In the genomic region with DNA sequence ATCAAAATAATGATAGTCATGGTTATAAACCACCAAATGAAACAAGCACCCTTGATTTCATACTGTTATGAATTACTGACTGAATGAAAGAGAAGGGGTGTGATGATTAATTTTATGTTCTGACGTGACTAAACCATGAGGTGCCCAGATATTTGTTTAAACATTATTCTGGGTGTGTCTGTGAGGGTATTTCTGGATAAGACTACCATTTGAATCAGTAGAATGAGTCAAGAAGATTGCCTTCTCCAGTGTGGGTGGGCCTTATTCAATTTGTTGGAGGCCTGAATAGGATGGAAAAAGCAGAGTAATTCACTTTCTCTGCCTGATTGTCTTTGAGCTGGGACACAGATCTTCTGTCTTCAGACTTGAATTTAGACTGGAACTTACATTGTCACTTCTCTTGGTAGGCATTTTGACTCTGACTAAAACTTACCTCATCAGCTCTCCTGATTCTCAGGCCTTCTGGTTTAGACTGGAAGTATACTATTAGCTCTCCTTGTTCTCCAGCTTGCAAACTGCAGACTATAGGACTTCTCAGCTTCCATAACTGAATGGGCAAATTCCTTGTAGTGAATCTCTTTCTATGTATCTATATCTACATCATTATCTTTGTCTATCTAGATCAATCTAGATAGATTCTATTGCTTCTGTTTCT, we compare ENCODE assay signal across 16 cellular contexts.
"Had no signal": no experiment of that assay in that cellular context is flagged by ENCODE, and none has a peak within 500 bp of the region (broad histone marks: within the 10 kb centered on the region; RNA-seq: fewer than 3 reads in every experiment).

No MANE protein-coding gene starts in this region.

- H3K4me1 ChIP-seq: heart right ventricle, stomach had no signal

- FAIRE-seq: frontal cortex, urothelium cell line had no signal

- H3K27ac Mint-ChIP-seq: activated CD4-positive, alpha-beta T cell treated with anti-CD3 and anti-CD28 coated beads, Interleukin-2, amount 10 ng/mL, durations not matched to agents 24 days and 14 days; mesothelial cell of epicardium; T-helper 1 cell treated with Interleukin-12 subunit alpha and Interleukin-12 subunit beta and Interleukin-4 antibody, amounts not matched to agents 30 μg/mL and 1 μg/mL, for 36 hours; WTC11 had no signal

- DNase-seq: activated CD4-positive, alpha-beta T cell treated with anti-CD3 and anti-CD28 coated beads, Interleukin-2, amount 10 ng/mL, durations not matched to agents 24 days and 14 days; activated CD8-positive, alpha-beta memory T cell treated with anti-CD3 and anti-CD28 coated beads for 24 hours; activated naive CD4-positive, alpha-beta T cell treated with Interleukin-2 at 50 U/mL for 16 hours; effector memory CD4-positive, alpha-beta T cell; heart right ventricle; islet precursor cell; retina; stimulated activated CD4-positive, alpha-beta T cell treated with anti-CD3 and anti-CD28 coated beads, Interleukin-15, amount 100 ng/mL, for 24 hours; stimulated activated CD4-positive, alpha-beta T cell treated with anti-CD3 and anti-CD28 coated beads, Interleukin-4, amount 100 ng/mL, for 24 hours; stomach had no signal

- H3K36me3 Mint-ChIP-seq: mesothelial cell of epicardium, WTC11 had no signal

- H3K27ac ChIP-seq: heart right ventricle, stomach had no signal

- H3K4me1 Mint-ChIP-seq: activated CD4-positive, alpha-beta T cell treated with anti-CD3 and anti-CD28 coated beads, Interleukin-2, amount 10 ng/mL, durations not matched to agents 24 days and 14 days; central memory CD8-positive, alpha-beta T cell; mesothelial cell of epicardium had no signal

- H3K9me3 Mint-ChIP-seq: WTC11 had no signal

- H3K4me3 Mint-ChIP-seq: activated CD4-positive, alpha-beta T cell treated with anti-CD3 and anti-CD28 coated beads, Interleukin-2, amount 10 ng/mL, durations not matched to agents 24 days and 14 days; central memory CD8-positive, alpha-beta T cell; mesothelial cell of epicardium; T-helper 1 cell treated with Interleukin-12 subunit alpha and Interleukin-12 subunit beta and Interleukin-4 antibody, amounts not matched to agents 30 μg/mL and 1 μg/mL, for 36 hours; WTC11 had no signal

- H3K27me3 ChIP-seq: heart right ventricle, stomach had no signal

- H3K36me3 ChIP-seq: heart right ventricle, stomach had no signal

- H3K4me3 ChIP-seq: heart right ventricle, stomach had no signal

- H3K9me3 ChIP-seq: stomach had no signal

- H3K27me3 Mint-ChIP-seq: activated CD4-positive, alpha-beta T cell treated with anti-CD3 and anti-CD28 coated beads, Interleukin-2, amount 10 ng/mL, durations not matched to agents 24 days and 14 days; central memory CD8-positive, alpha-beta T cell had no signal

- ATAC-seq: heart right ventricle, WTC11 had no signal
